ENCODE assay signal across 8 cellular contexts in the genomic region with DNA sequence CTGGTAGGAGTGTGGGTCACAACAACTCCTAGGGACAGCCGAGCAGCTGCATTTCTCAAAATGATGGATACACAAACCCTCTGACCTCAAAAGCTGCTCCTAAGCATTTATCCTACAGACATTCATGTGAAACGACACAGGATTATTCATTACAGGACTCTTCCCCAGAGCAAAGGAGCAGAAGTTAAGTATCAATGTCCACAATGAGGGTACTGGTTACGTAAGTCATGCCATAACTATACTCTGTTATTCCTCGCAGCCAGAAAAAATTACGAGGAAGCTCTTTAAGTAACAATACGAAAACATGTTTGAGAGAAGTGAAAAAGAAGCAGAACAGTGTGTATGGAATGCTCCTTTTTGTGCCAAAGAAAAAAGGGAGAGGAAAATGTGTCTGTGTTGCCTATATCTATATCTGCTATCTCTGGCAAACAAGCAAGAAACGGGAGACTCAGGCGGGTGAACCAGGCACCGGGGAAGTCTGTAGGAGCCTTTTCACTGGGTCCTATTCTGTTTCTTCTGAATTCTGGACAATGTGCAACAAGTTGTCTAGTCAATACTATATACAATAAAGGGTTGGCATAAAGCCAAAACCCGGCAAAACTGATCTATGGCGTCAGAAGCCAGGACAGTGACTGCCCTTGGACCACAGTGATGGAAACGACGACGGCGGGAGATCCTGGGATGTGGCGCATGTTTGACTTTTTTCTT. TPM values are rescaled to one million over a fixed set of nuclear protein-coding genes. Genes with fewer than 3 reads are reported as not detected.
A peak's percentile ranks its signal among the peaks of the same experiment; 100 is the strongest.
DNase-seq lines count a peak whose midpoint lies in the region; ATAC-seq and TF ChIP-seq lines count a peak whose summit lies in the region.

No MANE protein-coding gene starts in this region.

- TF ChIP-seq CTCF in heart right ventricle (IDR thresholded peaks at IDR 0.05) (no peak), liver (IDR thresholded peaks at IDR 0.05; ENCODE audit: low read depth, low read length, missing input control) (no peak), upper lobe of right lung (IDR thresholded peaks at IDR 0.05) (no peak)

- H3K4me3 ChIP-seq in heart right ventricle (peak overlapping the region in 8 of 10 donors; percentile 12 to 86 (median 78)), liver (ENCODE audit: low read depth in 1 of 3, low read length in 3 of 3) (peak overlapping the region; percentile 77 to 86 (median 82)), upper lobe of right lung (peak overlapping the region; percentile 73)

- H3K27ac ChIP-seq in heart right ventricle (peak overlapping the region in 8 of 10 donors; percentile 31 to 95 (median 88)), angular gyrus (ENCODE audit: low read depth, low read length) (peak overlapping the region; percentile 77), liver (ENCODE audit: low read depth in 1 of 2, low read length in 2 of 2) (peak overlapping the region; percentile 52 to 93), upper lobe of right lung (no peak overlapping the region)

- H3K4me1 ChIP-seq in heart right ventricle (peaks cover 0 to 29% (median 17%) of the 10 kb centered on the region in 9 donors), liver (ENCODE audit: control insufficient read depth in 4 of 4, insufficient read depth in 4 of 4, low read length in 3 of 4) (peaks cover 12 to 34% (median 27%) of the 10 kb centered on the region in 4 donors), upper lobe of right lung (no peaks in the 10 kb centered on the region)

- ATAC-seq in heart right ventricle (no peak), left cardiac atrium (no peak), upper lobe of right lung (no peak), HG02885 (IDR thresholded peaks at IDR 0.05; ENCODE audit: poor library complexity, unreplicated experiment) (no peak)

- H3K9me3 ChIP-seq in heart right ventricle (no peaks in the 10 kb centered on the region), liver (ENCODE audit: control insufficient read depth in 4 of 4, low read length in 3 of 4) (no peaks in the 10 kb centered on the region), upper lobe of right lung (no peaks in the 10 kb centered on the region)

- DNase-seq in heart right ventricle: no peak
- DNase-seq in left cardiac atrium: no peak
- no peak for DNase-seq in upper lobe of right lung
- no peak for DNase-seq in SKM-1 (lab: John Stamatoyannopoulos, UW; ENCODE audit: unreplicated experiment)
- DNase-seq in posterior vena cava (ENCODE audit: low spot score): no peak

- intact Hi-C loops in heart right ventricle (cut with DNase I): loop anchor here in 2 of 10 donors (5.0 to 10.0 kb wide), 2 partner anchors 73 to 325 kb away; partner anchors contain the start of gene RPL28 (in 1 of the 2)
- intact Hi-C loops in left cardiac atrium (cut with DNase I): no loop called here
- intact Hi-C loops in upper lobe of right lung (cut with DNase I): no loop called here
- intact Hi-C loops in posterior vena cava (cut with DNase I): no loop called here

- peak in 1 of 2 donors; percentile 5 for TF ChIP-seq RAD21 in liver (IDR thresholded peaks at IDR 0.05)

- H3K27me3 ChIP-seq in heart right ventricle: no peaks in the 10 kb centered on the region
- no peaks in the 10 kb centered on the region for H3K27me3 ChIP-seq in liver (ENCODE audit: control insufficient read depth in 4 of 4, insufficient read depth in 4 of 4, low read length in 3 of 4)
- no peaks in the 10 kb centered on the region for H3K27me3 ChIP-seq in upper lobe of right lung

- no peak overlapping the region for H3K9ac ChIP-seq in liver (ENCODE audit: low read depth in 1 of 2, low read length in 2 of 2)

- WGBS in heart right ventricle, 2 donors: 29 to 45% methylated on average over 16 of the region's 16 CpGs
- WGBS in liver: 13% methylated on average over 16 of the region's 16 CpGs

- H3K36me3 ChIP-seq in heart right ventricle (peaks cover 0 to 11% (median 0%) of the 10 kb centered on the region in 9 donors), liver (ENCODE audit: control insufficient read depth in 4 of 4, insufficient read depth in 3 of 4, low read depth in 1 of 4, low read length in 3 of 4) (peaks cover 0 to 7% (median 2%) of the 10 kb centered on the region in 4 donors), upper lobe of right lung (no peaks in the 10 kb centered on the region)

TF ChIP-seq in liver, 16 proteins besides CTCF, POLR2A, EP300 and RAD21:
- TF ChIP-seq SP1 (IDR thresholded peaks at IDR 0.05) (no peak), HNF4A (conservative IDR thresholded peaks at IDR 0.05) (peak; percentile 57 to 60)

RNA-seq across cellular contexts. Expression of gene ISOC2, which starts 1.3 kb away (rescaled TPM):
- total RNA-seq in heart right ventricle (10 to 100 TPM; 42.5 to 69.8 (median 48.3) TPM), left cardiac atrium (10 to 100 TPM; 58.4 to 60.5 TPM), liver (100 to 1,000 TPM in 1 of 2 donors, 10 to 100 TPM in 1; 49.1 to 101 TPM), upper lobe of right lung (25.3 TPM), posterior vena cava (10 to 100 TPM; 23.1 to 25.1 TPM)
- polyA plus RNA-seq in heart right ventricle (100 to 1,000 TPM in 1 of 2 donors, 10 to 100 TPM in 1; 88.7 to 117 TPM), liver (100 to 1,000 TPM; 136 to 181 TPM)

RNA-seq across cellular contexts. Expression of gene C19orf85, which starts 4.4 kb away (rescaled TPM):
- total RNA-seq in heart right ventricle: not detected
- not detected for polyA plus RNA-seq in heart right ventricle
- total RNA-seq in left cardiac atrium: not detected
- not detected for total RNA-seq in liver
- not detected for polyA plus RNA-seq in liver
- not detected for total RNA-seq in upper lobe of right lung
- total RNA-seq in posterior vena cava: not detected

RNA-seq across cellular contexts. Expression of gene ZNF628, which starts 16.3 kb away (rescaled TPM):
- total RNA-seq in heart right ventricle (1 to 10 TPM; 2.5 to 7.8 (median 4.3) TPM), left cardiac atrium (1 to 10 TPM; 5.3 to 9.0 TPM), liver (1 to 10 TPM; 1.1 to 1.9 TPM), upper lobe of right lung (10.2 TPM), posterior vena cava (1 to 10 TPM; 5.7 to 7.9 TPM)
- polyA plus RNA-seq in heart right ventricle (1 to 10 TPM; 4.9 to 7.5 TPM), liver (1 to 10 TPM in 1 of 2 donors, under 1 TPM in 1; 0.99 to 4.4 TPM)

RNA-seq across cellular contexts. Expression of gene SHISA7, which starts 17.0 kb away (rescaled TPM):
- total RNA-seq in heart right ventricle (not detected), left cardiac atrium (not detected), liver (1 to 10 TPM in 1 of 2 donors, not detected in 1; 1.6 TPM), upper lobe of right lung (not detected), posterior vena cava (not detected)
- polyA plus RNA-seq in heart right ventricle (under 1 TPM in 1 of 2 donors, not detected in 1; under 0.01 TPM), liver (not detected)

RNA-seq across cellular contexts. Expression of gene NAT14, which starts 24.9 kb away (rescaled TPM):
- total RNA-seq in heart right ventricle: 1 to 10 TPM; 5.8 to 9.9 (median 6.8) TPM
- polyA plus RNA-seq in heart right ventricle: 10 to 100 TPM in 1 of 2 donors, 1 to 10 TPM in 1; 9.0 to 16.4 TPM
- total RNA-seq in left cardiac atrium: 10 to 100 TPM in 1 of 2 donors, 1 to 10 TPM in 1; 9.2 to 13.7 TPM
- total RNA-seq in liver: 1 to 10 TPM; 1.4 to 3.7 TPM
- polyA plus RNA-seq in liver: 1 to 10 TPM; 2.6 to 3.5 TPM
- 14.7 TPM for total RNA-seq in upper lobe of right lung
- total RNA-seq in posterior vena cava: 10 to 100 TPM; 15.8 to 16.3 TPM
